10 cellular contexts compared by ENCODE assay signal in the genomic region with DNA sequence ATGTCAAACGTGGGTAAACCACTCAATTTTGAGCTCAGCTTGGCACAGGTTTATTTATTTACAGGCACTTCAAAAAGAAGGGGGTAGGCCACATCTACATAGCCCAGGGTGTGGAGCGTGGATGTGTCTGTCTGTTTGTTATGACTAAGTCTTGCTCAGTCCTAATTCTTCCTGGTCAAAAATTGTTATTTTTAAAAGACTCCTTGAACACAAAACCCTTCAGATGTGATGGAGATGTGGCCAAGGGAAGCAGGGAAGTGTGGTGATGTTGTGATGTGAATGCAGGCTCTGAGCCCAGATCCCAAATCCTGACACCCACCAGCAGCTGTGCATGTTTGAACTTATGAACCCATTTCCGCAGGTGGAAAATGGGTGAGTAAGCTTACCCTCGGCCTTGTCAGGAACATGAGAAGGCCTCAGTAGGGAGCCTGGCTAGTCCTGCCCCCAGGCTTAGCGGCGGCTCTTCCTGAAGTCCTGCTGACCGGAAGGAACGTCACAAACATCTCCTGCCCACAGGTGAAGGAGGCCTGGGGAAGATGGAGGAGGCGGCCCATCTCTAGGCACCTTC.
A peak's percentile ranks its signal among the peaks of the same experiment; 100 is the strongest.
DNase-seq lines count a peak whose midpoint lies in the region; ATAC-seq, FAIRE-seq and TF ChIP-seq lines count a peak whose summit lies in the region.
"Had no signal": no experiment of that assay in that cellular context is flagged by ENCODE, and none has a peak within 500 bp of the region (broad histone marks: within the 10 kb centered on the region; RNA-seq: fewer than 3 reads in every experiment).

No MANE protein-coding gene starts in this region.

- TF ChIP-seq POLR2A in A549 (IDR thresholded peaks at IDR 0.05; ENCODE audit: low read length) = no peak

- WGBS in A549 (ENCODE audit: missing lambda C conversion rate) = 22% methylated on average over 9 of the region's 9 CpGs
- WGBS in mammary epithelial cell (ENCODE audit: low coverage, missing lambda C conversion rate) = 39% methylated on average over 7 of the region's 9 CpGs

- DNase-seq in A549 (ENCODE audit: low read depth in 1 of 2, low spot score in 1 of 2) = peak in 1 of 2 experiments; percentile 70
- DNase-seq in MG63 = peak; percentile 90
- DNase-seq in mammary epithelial cell = peak; percentile 41
- DNase-seq in GM13976 (ENCODE audit: low spot score) = no peak
- no peak for DNase-seq in NCI-H226
- no peak for DNase-seq in NCI-H524 (lab: John Stamatoyannopoulos, UW)
- DNase-seq: activated T-cell treated with anti-CD3 and anti-CD28 coated beads, Interleukin-2, amount 50 U/mL, for 1 hour; left ventricle myocardium inferior had no signal

- FAIRE-seq in A549 (lab: Jason Lieb, UNC) = no peak

- dilution Hi-C loops in mammary epithelial cell (cut with HindIII; ENCODE audit: low sequenced_read_pairs) = no loop called here

- H3K4me1 ChIP-seq in A549 (peaks cover 51% of the 10 kb centered on the region), mammary epithelial cell (ENCODE audit: insufficient read depth, low read length) (peaks cover 30% of the 10 kb centered on the region)

- intact Hi-C loops in mammary epithelial cell (cut with micrococcal nuclease) = loop anchor here (1.0 to 10.0 kb wide), 5 partner anchors 129 to 945 kb away; a partner anchor contains a TSS

- H3K4me3 ChIP-seq in A549 = no peak overlapping the region
- H3K4me3 ChIP-seq in MG63 = no peak overlapping the region
- no peak overlapping the region for H3K4me3 ChIP-seq in mammary epithelial cell (replicated peaks in 1 of 3; ENCODE audit: insufficient read depth in 1 of 3, low read depth in 2 of 3, low read length in 3 of 3)
- H3K4me3 ChIP-seq: left ventricle myocardium inferior had no signal

- no TSS peak for BruUV-seq in mammary epithelial cell (replicated peaks; lab: Mats Ljungman, UMichigan)

- no peak overlapping the region for H2AFZ ChIP-seq in mammary epithelial cell (ENCODE audit: low read depth, low read length)

- ATAC-seq in A549 = peak; percentile 32 to 42; a peak in 4 of 6 replicates
- ATAC-seq in HG03280 (IDR thresholded peaks at IDR 0.05; ENCODE audit: unreplicated experiment) = no peak

- CTCF ChIA-PET in A549 (lab: Yijun Ruan, JAX) = interaction anchor here (5.2 kb wide), 1 partner anchor 1034 kb away, joined by 49 read pairs; no protein-coding TSS in a partner anchor
- CTCF ChIA-PET in mammary epithelial cell (lab: Charles Lee; ENCODE audit: low non-redundant PET) = no interaction called here

- in situ Hi-C loops in mammary epithelial cell (cut with MboI; ENCODE audit: low sequenced_read_pairs in 2 of 2) (loop anchor here in 1 of 2 donors (10.0 to 25.0 kb wide), 4 partner anchors 176 to 1044 kb away; no protein-coding TSS in a partner anchor), GM13976 (cut with MboI; ENCODE audit: low sequenced_read_pairs, unreplicated experiment) (loop anchor here (25.0 kb wide), 1 partner anchor 1044 kb away; no protein-coding TSS in a partner anchor)

- H3K27me3 ChIP-seq in MG63 = no peaks in the 10 kb centered on the region
- H3K27me3 ChIP-seq in mammary epithelial cell (ENCODE audit: insufficient read depth, low read length) = no peaks in the 10 kb centered on the region
- H3K27me3 ChIP-seq in layer of hippocampus (ENCODE audit: control insufficient read depth, insufficient read depth, low read length) = no peaks in the 10 kb centered on the region

- H4K20me1 ChIP-seq in mammary epithelial cell (ENCODE audit: insufficient read depth, low read length) = no peaks in the 10 kb centered on the region

- H3K9ac ChIP-seq in mammary epithelial cell (ENCODE audit: insufficient read depth, low read length) = peak overlapping the region; percentile 10

- H3K36me3 ChIP-seq in MG63 = no peaks in the 10 kb centered on the region
- H3K36me3 ChIP-seq in mammary epithelial cell (ENCODE audit: insufficient read depth, low read length) = no peaks in the 10 kb centered on the region
- H3K36me3 ChIP-seq: left ventricle myocardium inferior had no signal

- H3K4me2 ChIP-seq in A549 (peak overlapping the region; percentile 82), mammary epithelial cell (ENCODE audit: insufficient read depth, low read depth, low read length) (peak overlapping the region; percentile 52)

- H3K9me3 ChIP-seq in A549 (no peaks in the 10 kb centered on the region), MG63 (no peaks in the 10 kb centered on the region), mammary epithelial cell (replicated peaks; ENCODE audit: insufficient read depth, low read length) (no peaks in the 10 kb centered on the region)
- H3K9me3 ChIP-seq: left ventricle myocardium inferior had no signal

- POLR2A ChIA-PET in A549 (lab: Yijun Ruan, JAX) = no interaction called here

- TF ChIP-seq CTCF in A549 (IDR thresholded peaks at IDR 0.05) (no peak), mammary epithelial cell (conservative IDR thresholded peaks at IDR 0.05 in 1 of 2, IDR thresholded peaks at IDR 0.05 in 1 of 2; ENCODE audit: extremely low read depth in 1 of 2, insufficient read depth in 1 of 2, low read depth in 1 of 2, low read length in 2 of 2) (no peak), GM13976 (IDR thresholded peaks at IDR 0.05; ENCODE audit: borderline replicate concordance, control extremely low read depth, extremely low read depth, insufficient read depth, missing control alignments) (no peak)

- peak overlapping the region; percentile 81 to 95 for H3K27ac ChIP-seq in A549
- H3K27ac ChIP-seq in mammary epithelial cell (ENCODE audit: insufficient read depth, low read depth, low read length) = peak overlapping the region; percentile 62
- H3K27ac ChIP-seq in layer of hippocampus (ENCODE audit: low read depth, low read length) = peak overlapping the region; percentile 21
- H3K27ac ChIP-seq: left ventricle myocardium inferior had no signal

- TF ChIP-seq EP300 in A549 (IDR thresholded peaks at IDR 0.05) = no peak

- no peak for TF ChIP-seq RAD21 in A549 (conservative IDR thresholded peaks at IDR 0.05 in 1 of 2, IDR thresholded peaks at IDR 0.05 in 1 of 2)

- no peaks in the 10 kb centered on the region for H3K79me2 ChIP-seq in mammary epithelial cell (ENCODE audit: insufficient read depth, low read length)

TF ChIP-seq in A549, 52 proteins besides CTCF, POLR2A, EP300 and RAD21:
- no peak for TF ChIP-seq HEYL (CRISPR knock-in tag; IDR thresholded peaks at IDR 0.05)
- TF ChIP-seq, protein P1, sequence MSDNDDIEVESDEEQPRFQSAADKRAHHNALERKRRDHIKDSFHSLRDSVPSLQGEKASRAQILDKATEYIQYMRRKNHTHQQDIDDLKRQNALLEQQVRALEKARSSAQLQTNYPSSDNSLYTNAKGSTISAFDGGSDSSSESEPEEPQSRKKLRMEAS (IDR thresholded peaks at IDR 0.05) = 0 out of 2 replicates have a peak, but pooled peaks have one; percentile 19
- no peak for TF ChIP-seq FOSB (CRISPR knock-in tag; IDR thresholded peaks at IDR 0.05)
- TF ChIP-seq POLR2AphosphoS2 (conservative IDR thresholded peaks at IDR 0.05; ENCODE audit: low read length) = no peak
- TF ChIP-seq ESRRA (IDR thresholded peaks at IDR 0.05; ENCODE audit: borderline replicate concordance, low read length) = no peak
- no peak for TF ChIP-seq CBX2 (IDR thresholded peaks at IDR 0.05; ENCODE audit: borderline replicate concordance, low read depth)
- TF ChIP-seq, protein P2, sequence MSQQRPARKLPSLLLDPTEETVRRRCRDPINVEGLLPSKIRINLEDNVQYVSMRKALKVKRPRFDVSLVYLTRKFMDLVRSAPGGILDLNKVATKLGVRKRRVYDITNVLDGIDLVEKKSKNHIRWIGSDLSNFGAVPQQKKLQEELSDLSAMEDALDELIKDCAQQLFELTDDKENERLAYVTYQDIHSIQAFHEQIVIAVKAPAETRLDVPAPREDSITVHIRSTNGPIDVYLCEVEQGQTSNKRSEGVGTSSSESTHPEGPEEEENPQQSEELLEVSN (IDR thresholded peaks at IDR 0.05; ENCODE audit: borderline replicate concordance, low read depth) = no peak

Comparison
In these comparisons a context has a peak if more than half of its experiments do, and no peak if none do; other contexts are left out.
1. DNase-seq: peak in MG63 (single experiment) and mammary epithelial cell (single experiment); none in GM13976 (single experiment), NCI-H226 (single experiment) and NCI-H524 (0 of 2).
2. H3K27ac ChIP-seq: peak in every context shown above with its lines; median percentile 88 in A549; 62 in mammary epithelial cell; 21 in layer of hippocampus.